In genomic region chr1:12091191-12091590, GRCh38 we compare ENCODE assay signal across 24 cellular contexts. TPM values are rescaled to one million over a fixed set of nuclear protein-coding genes. Genes with fewer than 3 reads are reported as not detected.
"Had no signal": no experiment of that assay in that cellular context is flagged by ENCODE, and none has a peak within 500 bp of the region (broad histone marks: within the 10 kb centered on the region; RNA-seq: fewer than 3 reads in every experiment).

No MANE protein-coding gene starts in this region.

- H3K36me3 ChIP-seq: adrenal gland, Peyer's patch, SJCRH30 had no signal

- H3K9ac ChIP-seq: SK-N-SH had no signal

- H3K27me3 Mint-ChIP-seq: activated B cell treated with CpG ODN at 0.5 μM for 24 hours; activated CD4-positive, alpha-beta T cell treated with anti-CD3 and anti-CD28 coated beads, Interleukin-2, amount 10 ng/mL, durations not matched to agents 24 days and 14 days; activated naive CD8-positive, alpha-beta T cell treated with anti-CD3 and anti-CD28 coated beads, Interleukin-2, amount 10 ng/mL, durations not matched to agents 7 days and 5 days had no signal

- DNase-seq: activated B cell treated with CpG ODN at 0.5 μM for 24 hours; activated CD4-positive, alpha-beta T cell treated with anti-CD3 and anti-CD28 coated beads for 1 hour; activated CD4-positive, alpha-beta T cell treated with anti-CD3 and anti-CD28 coated beads, Interleukin-2, amount 10 ng/mL, durations not matched to agents 24 days and 14 days; activated CD8-positive, alpha-beta memory T cell treated with anti-CD3 and anti-CD28 coated beads for 24 hours; activated naive CD4-positive, alpha-beta T cell treated with anti-CD3 and anti-CD28 coated beads, Interleukin-2, amount 50 U/mL, for 16 hours; activated naive CD8-positive, alpha-beta T cell treated with anti-CD3 and anti-CD28 coated beads, Interleukin-2, amount 10 ng/mL, durations not matched to agents 7 days and 5 days; activated T-cell treated with anti-CD3 and anti-CD28 coated beads, Interleukin-2, amount 50 U/mL, for 4 hours; adrenal gland; anterior cingulate cortex; Kasumi-1; KBM-7; NCI-H1105 treated with DMSO at 0.1 percent for 48 hours; NCI-H1436 treated with DMSO at 0.1 percent for 48 hours; NCI-H187; NCI-H2081; NCI-H510A treated with DMSO at 0.1 percent for 48 hours; NCI-H69; NK-92 treated with Interleukin-12 subunit alpha and Interleukin-12 subunit beta, amount 100 ng/mL, for 24 hours; Peyer's patch; Right ventricle myocardium superior; SJCRH30; SK-N-SH; T-helper 9 cell had no signal

- H3K27me3 ChIP-seq: adrenal gland, Peyer's patch, SJCRH30 had no signal

- H3K27ac Mint-ChIP-seq: activated B cell treated with CpG ODN at 0.5 μM for 24 hours; activated CD4-positive, alpha-beta T cell treated with anti-CD3 and anti-CD28 coated beads, Interleukin-2, amount 10 ng/mL, durations not matched to agents 24 days and 14 days; activated naive CD8-positive, alpha-beta T cell treated with anti-CD3 and anti-CD28 coated beads, Interleukin-2, amount 10 ng/mL, durations not matched to agents 7 days and 5 days had no signal

- H3K4me2 ChIP-seq: SK-N-SH had no signal

- H3K9me3 ChIP-seq: adrenal gland, Peyer's patch, SJCRH30, SK-N-SH had no signal

- H3K4me3 Mint-ChIP-seq: activated B cell treated with CpG ODN at 0.5 μM for 24 hours; activated naive CD8-positive, alpha-beta T cell treated with anti-CD3 and anti-CD28 coated beads, Interleukin-2, amount 10 ng/mL, durations not matched to agents 7 days and 5 days; activated T-cell treated with anti-CD3 and anti-CD28 coated beads, Interleukin-2, amount 50 U/mL, for 4 hours had no signal

- H3K4me1 ChIP-seq: adrenal gland had no signal

- ATAC-seq: activated T-cell treated with anti-CD3 and anti-CD28 coated beads, Interleukin-2, amount 50 U/mL, for 4 hours had no signal

- H3K9me2 ChIP-seq: SK-N-SH had no signal

- H3K27ac ChIP-seq: adrenal gland, Peyer's patch, RWPE1, SJCRH30 had no signal

- H3K4me3 ChIP-seq: adrenal gland, Peyer's patch, SJCRH30 had no signal

RNA-seq across cellular contexts. Expression of gene TNFRSF8, which starts 28.1 kb away (rescaled TPM):
- total RNA-seq: Peyer's patch had no signal
